Comparison of ENCODE assay signal across 34 cellular contexts in genomic region chr11:127350476-127350875, GRCh38.
"Had no signal": no experiment of that assay in that cellular context is flagged by ENCODE, and none has a peak within 500 bp of the region (broad histone marks: within the 10 kb centered on the region; RNA-seq: fewer than 3 reads in every experiment).

No MANE protein-coding gene starts in this region.

- H3K9me3 ChIP-seq: MG63 had no signal

- H3K27ac ChIP-seq: KMS-11 had no signal

- H3K4me2 ChIP-seq: KMS-11 had no signal

- H3K36me3 ChIP-seq: MG63 had no signal

- DNase-seq: Kasumi-1, KG1, MG63, MM.1S, MV-4-11, NCI-H1048, NCI-H1092, NCI-H1092 treated with DMSO at 0.1 percent for 48 hours, NCI-H1105, NCI-H1105 treated with DMSO at 0.1 percent for 48 hours, NCI-H1417, NCI-H1417 treated with DMSO at 0.1 percent for 48 hours, NCI-H1436, NCI-H1436 treated with DMSO at 0.1 percent for 48 hours, NCI-H146, NCI-H1694, NCI-H1694 treated with DMSO at 0.1 percent for 48 hours, NCI-H187, NCI-H187 treated with DMSO at 0.1 percent for 48 hours, NCI-H1930, NCI-H2029, NCI-H2029 treated with DMSO at 0.1 percent for 48 hours, NCI-H2081, NCI-H2081 treated with DMSO at 0.1 percent for 48 hours, NCI-H2107, NCI-H2171, NCI-H2171 treated with DMSO at 0.1 percent for 48 hours, NCI-H2227 treated with DMSO at 0.1 percent for 48 hours, NCI-H226, NCI-H345, NCI-H446, NCI-H446 treated with DMSO at 0.1 percent for 48 hours, NCI-H510A had no signal

- H3K9ac ChIP-seq: KMS-11 had no signal

- H3K4me3 ChIP-seq: MG63 had no signal
